Comparison of ENCODE assay signal across 8 cellular contexts in the genomic region with DNA sequence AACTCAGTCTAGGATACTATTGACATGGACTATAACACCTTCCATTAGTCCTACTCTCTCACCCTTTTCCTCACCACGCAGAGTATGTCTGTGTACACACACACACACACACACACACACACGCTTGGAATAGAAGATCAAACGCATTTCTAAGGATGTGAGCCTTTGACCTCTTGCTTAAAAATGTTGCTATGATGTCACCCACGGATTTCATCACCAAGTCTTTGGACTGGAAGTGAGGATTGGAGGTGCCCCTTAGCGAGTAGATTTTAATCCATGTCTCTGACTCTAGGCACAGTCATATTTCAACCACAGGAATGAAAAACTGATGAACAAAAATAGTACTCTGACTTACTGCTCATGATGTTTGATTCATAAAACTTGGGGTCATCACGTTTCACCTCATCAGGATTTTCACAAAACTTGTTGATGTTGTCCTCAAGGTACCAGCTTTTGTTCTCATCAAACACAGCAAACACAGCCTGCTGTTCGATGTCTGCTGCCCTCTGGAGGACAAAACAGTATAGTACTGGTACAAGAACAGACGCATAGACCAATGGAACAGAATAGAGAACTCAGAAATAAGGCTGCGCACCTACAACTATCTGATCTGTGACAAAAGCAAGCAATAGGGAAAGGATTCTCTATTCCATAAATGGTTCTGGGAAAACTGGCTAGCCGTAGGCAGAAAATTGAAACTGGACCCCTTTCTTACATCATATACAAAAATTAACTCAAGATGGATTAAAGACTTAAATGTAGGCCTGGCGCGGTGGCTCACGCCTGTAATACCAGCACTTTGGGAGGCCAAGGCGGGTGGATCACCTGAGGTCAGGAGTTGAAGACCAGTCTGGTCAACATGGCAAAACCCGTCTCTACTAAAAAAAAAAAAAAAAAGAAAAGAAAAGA. TPM values are rescaled to one million over a fixed set of nuclear protein-coding genes. Genes with fewer than 3 reads are reported as not detected.
DNase-seq lines count a peak whose midpoint lies in the region; ATAC-seq, FAIRE-seq and TF ChIP-seq lines count a peak whose summit lies in the region.

No MANE protein-coding gene starts in this region.

- no peaks in the 10 kb centered on the region for H3K4me1 Mint-ChIP-seq in MCF 10A (ENCODE audit: insufficient read depth, unreplicated experiment)

- CTCF ChIA-PET in MCF 10A (lab: Yijun Ruan, JAX), result interaction anchor here (0.5 to 10.5 kb wide), 69 partner anchors 8 to 1899 kb away, joined by 3 to 153 read pairs (median 4); a partner anchor contains a TSS

- BruUV-seq in MCF 10A (replicated peaks; lab: Mats Ljungman, UMichigan), result no TSS peak

- H3K36me3 Mint-ChIP-seq in MCF 10A (ENCODE audit: insufficient read depth, unreplicated experiment), result no peaks in the 10 kb centered on the region

- POLR2A ChIA-PET in MCF 10A (lab: Yijun Ruan, JAX), result interaction anchor here (0.6 to 2.4 kb wide), 15 partner anchors 17 to 347 kb away, joined by 3 to 21 read pairs (median 5); a partner anchor contains a TSS

- DNase-seq in DMS53 treated with DMSO at 0.1 percent for 48 hours (lab: John Stamatoyannopoulos, UW; ENCODE audit: unreplicated experiment) (peak; percentile 67), H54 (ENCODE audit: insufficient read length, low spot score) (no peak), NCI-H1092 treated with DMSO at 0.1 percent for 48 hours (lab: John Stamatoyannopoulos, UW) (peak; percentile 77), T follicular helper cell (ENCODE audit: low read depth) (peak; percentile 27), MCF 10A (ENCODE audit: unreplicated experiment) (peak; percentile 88), iris pigment epithelial cell (ENCODE audit: low read depth) (peak; percentile 95)
- peak; percentile 30 for DNase-seq in stimulated activated CD4-positive, alpha-beta T cell treated with anti-CD3 and anti-CD28 coated beads, Interleukin-1b, Interleukin-23, amount 100 ng/mL, for 48 hours

- ATAC-seq in HG02840 (IDR thresholded peaks at IDR 0.05; ENCODE audit: low FRiP score, unreplicated experiment), result no peak

- intact Hi-C loops in MCF 10A (cut with micrococcal nuclease), result loop anchor here (1.0 to 2.0 kb wide), 7 partner anchors 36 to 1204 kb away; a partner anchor contains a TSS

- peak; percentile 88 for FAIRE-seq in H54 (lab: Jason Lieb, UNC)

- no peak for TF ChIP-seq POLR2A in H54 (IDR thresholded peaks at IDR 0.05; ENCODE audit: low read depth, low read length)

- no peaks in the 10 kb centered on the region for H3K9me3 Mint-ChIP-seq in MCF 10A (ENCODE audit: unreplicated experiment)

- H3K27me3 Mint-ChIP-seq in MCF 10A (ENCODE audit: insufficient read depth, unreplicated experiment), result peaks cover 8% of the 10 kb centered on the region

- peak; percentile 86 for TF ChIP-seq CTCF in MCF 10A (IDR thresholded peaks at IDR 0.05; ENCODE audit: unreplicated experiment)

- H3K4me3 Mint-ChIP-seq in MCF 10A (ENCODE audit: unreplicated experiment), result no peak overlapping the region

- no peak overlapping the region for H3K27ac Mint-ChIP-seq in MCF 10A (ENCODE audit: low read depth, unreplicated experiment)

RNA-seq across cellular contexts. Expression of a gene that starts 39.9 kb away (rescaled TPM):
- total RNA-seq in MCF 10A (2022), result 0.09 TPM in 1 of 2 replicates, not detected in the other
